ENCODE assay signal across 18 cellular contexts in genomic region chr20:36308318-36308710, GRCh38. TPM values are rescaled to one million over a fixed set of nuclear protein-coding genes. Genes with fewer than 3 reads are reported as not detected.
DNase-seq lines count a peak whose midpoint lies in the region; ATAC-seq and TF ChIP-seq lines count a peak whose summit lies in the region.
"Had no signal": no experiment of that assay in that cellular context is flagged by ENCODE, and none has a peak within 500 bp of the region (broad histone marks: within the 10 kb centered on the region; RNA-seq: fewer than 3 reads in every experiment).

No MANE protein-coding gene starts in this region.

- no peaks in the 10 kb centered on the region for H3K79me1 ChIP-seq in neuronal stem cell (ENCODE audit: low read depth, low read length)

- TF ChIP-seq POLR2A in gastroesophageal sphincter (IDR thresholded peaks at IDR 0.05): no peak

- H2AFZ ChIP-seq in neuronal stem cell (ENCODE audit: low read length): no peak overlapping the region

- H2BK12ac ChIP-seq in neuronal stem cell (ENCODE audit: low read length): no peak overlapping the region

- H2BK15ac ChIP-seq in neuronal stem cell (ENCODE audit: low read length): no peak overlapping the region

- H3K23ac ChIP-seq in neuronal stem cell (ENCODE audit: low read depth, low read length, poor library complexity): peak overlapping the region; percentile 26

- peak overlapping the region; percentile 64 for H2AK5ac ChIP-seq in neuronal stem cell (ENCODE audit: low read depth, low read length)

- peak overlapping the region; percentile 49 for H3K18ac ChIP-seq in neuronal stem cell (ENCODE audit: low read length)

- H3K27me3 ChIP-seq in right atrium auricular region (peaks cover 5 to 25% of the 10 kb centered on the region in 2 donors), dorsolateral prefrontal cortex (peaks cover 0 to 62% (median 16%) of the 10 kb centered on the region in 45 donors), neuronal stem cell (ENCODE audit: control insufficient read depth in 3 of 3, insufficient read depth in 3 of 3, low read depth in 1 of 3, low read length in 3 of 3) (peaks cover 7 to 95% (median 32%) of the 10 kb centered on the region in 3 experiments), gastroesophageal sphincter (peaks cover 99% of the 10 kb centered on the region)

- peaks cover 0 to 15% of the 10 kb centered on the region in 2 donors for H3K4me1 ChIP-seq in right atrium auricular region
- H3K4me1 ChIP-seq in neuronal stem cell (ENCODE audit: control insufficient read depth in 2 of 2, insufficient read depth in 1 of 2, low read depth in 1 of 2, low read length in 2 of 2): peaks cover 4 to 11% of the 10 kb centered on the region in 2 donors
- H3K4me1 ChIP-seq in gastroesophageal sphincter: peaks cover 0 to 17% (median 11%) of the 10 kb centered on the region in 3 donors
- H3K4me1 ChIP-seq: BLaER1, SJCRH30 had no signal

- H3K9me3 ChIP-seq in right atrium auricular region: no peaks in the 10 kb centered on the region
- H3K9me3 ChIP-seq in neuronal stem cell (replicated peaks in 1 of 2; ENCODE audit: control insufficient read depth in 2 of 2, insufficient read depth in 1 of 2, low read depth in 1 of 2, low read length in 2 of 2): no peaks in the 10 kb centered on the region
- no peaks in the 10 kb centered on the region for H3K9me3 ChIP-seq in gastroesophageal sphincter
- H3K9me3 ChIP-seq: BLaER1, SJCRH30 had no signal

- H3K4me3 ChIP-seq in right atrium auricular region: no peak overlapping the region
- peak overlapping the region in 53 of 59 donors; percentile 41 to 79 (median 68) for H3K4me3 ChIP-seq in dorsolateral prefrontal cortex
- H3K4me3 ChIP-seq in neuronal stem cell (ENCODE audit: low read length in 2 of 2): no peak overlapping the region
- H3K4me3 ChIP-seq in gastroesophageal sphincter: no peak overlapping the region
- H3K4me3 ChIP-seq: BLaER1, SJCRH30 had no signal

- no peaks in the 10 kb centered on the region for H3K36me3 ChIP-seq in right atrium auricular region
- no peaks in the 10 kb centered on the region for H3K36me3 ChIP-seq in neuronal stem cell (replicated peaks in 1 of 2; ENCODE audit: control insufficient read depth in 2 of 2, insufficient read depth in 2 of 2, low read length in 2 of 2)
- no peaks in the 10 kb centered on the region for H3K36me3 ChIP-seq in gastroesophageal sphincter
- H3K36me3 ChIP-seq: BLaER1, SJCRH30 had no signal

- TF ChIP-seq CTCF in right atrium auricular region (IDR thresholded peaks at IDR 0.05): no peak
- TF ChIP-seq CTCF in dorsolateral prefrontal cortex (IDR thresholded peaks at IDR 0.05 in 54 of 56, conservative IDR thresholded peaks at IDR 0.05 in 2 of 56; ENCODE audit: low read depth in 1 of 56, partially characterized antibody in 56 of 56): no peak
- TF ChIP-seq CTCF in gastroesophageal sphincter (IDR thresholded peaks at IDR 0.05): no peak

- H2BK5ac ChIP-seq in neuronal stem cell (ENCODE audit: low read length): no peak overlapping the region

- no peak for TF ChIP-seq EP300 in gastroesophageal sphincter (IDR thresholded peaks at IDR 0.05)

- no peak overlapping the region for H3K27ac ChIP-seq in right atrium auricular region
- H3K27ac ChIP-seq in dorsolateral prefrontal cortex: peak overlapping the region in 11 of 59 donors; percentile 12 to 89 (median 76)
- H3K27ac ChIP-seq in neuronal stem cell (replicated peaks; ENCODE audit: low read length): no peak overlapping the region
- H3K27ac ChIP-seq in gastroesophageal sphincter: no peak overlapping the region
- H3K27ac ChIP-seq: BLaER1, SJCRH30 had no signal

- no peak overlapping the region for H4K8ac ChIP-seq in neuronal stem cell (ENCODE audit: low read depth, low read length)

- H2BK120ac ChIP-seq in neuronal stem cell (ENCODE audit: low read depth, low read length): no peak overlapping the region

- intact Hi-C loops in left cardiac atrium (cut with DNase I): no loop called here
- intact Hi-C loops in dorsolateral prefrontal cortex (cut with DNase I): no loop called here
- intact Hi-C loops in Right ventricle myocardium superior (cut with DNase I): no loop called here

- H3K9ac ChIP-seq in neuronal stem cell (ENCODE audit: low read depth, low read length, poor library complexity): peak overlapping the region; percentile 12
- H3K9ac ChIP-seq: BLaER1 had no signal

- H3K4ac ChIP-seq in neuronal stem cell (ENCODE audit: low read length): no peak overlapping the region

- no peak overlapping the region for H3K14ac ChIP-seq in neuronal stem cell (ENCODE audit: low read length)

- H4K91ac ChIP-seq in neuronal stem cell (ENCODE audit: low read depth, low read length, poor library complexity): no peak overlapping the region

- DNase-seq in right atrium auricular region (ENCODE audit: low spot score) (peak; percentile 34), left cardiac atrium (no peak), dorsolateral prefrontal cortex (peak in 1 of 10 donors; percentile 43), neuronal stem cell (ENCODE audit: low spot score) (no peak), DMS79 (lab: John Stamatoyannopoulos, UW) (no peak), Right ventricle myocardium superior (no peak)
- DNase-seq: CD4-positive, alpha-beta memory T cell; DMS153; HFFc6; KG1; NCI-H1417; NCI-H187 treated with DMSO at 0.1 percent for 48 hours; NCI-H345; NCI-H524 treated with DMSO at 0.1 percent for 48 hours; SJCRH30 had no signal

- no CpG with 5 or more reads among the region's 10 CpGs for WGBS in neuronal stem cell (ENCODE audit: extremely low coverage in 2 of 2, insufficient read length in 2 of 2, insufficient replicate concordance in 1 of 2), 2 donors
- 83% methylated on average over 9 of the region's 10 CpGs; no CpG with 5 or more reads in 1 of the 2 donors for WGBS in gastroesophageal sphincter (ENCODE audit: low coverage in 1 of 2), 2 donors

- no peak overlapping the region for H3K4me2 ChIP-seq in neuronal stem cell (ENCODE audit: insufficient read depth, low read length, poor library complexity, severe bottlenecking)
- H3K4me2 ChIP-seq: BLaER1 had no signal

- ATAC-seq in left cardiac atrium (no peak), Right ventricle myocardium superior (ENCODE audit: poor library complexity) (no peak), gastroesophageal sphincter (no peak), GM21825 (IDR thresholded peaks at IDR 0.05; ENCODE audit: unreplicated experiment) (no peak)

RNA-seq across cellular contexts. Expression of gene DLGAP4, which starts 2.2 kb away (rescaled TPM):
- total RNA-seq in right atrium auricular region (10 to 100 TPM; 30.0 to 50.2 TPM), left cardiac atrium (10 to 100 TPM; 45.8 to 64.3 TPM), dorsolateral prefrontal cortex (100 to 1,000 TPM in 90 of 120 experiments, 10 to 100 TPM in 30; 47.2 to 148 (median 113) TPM), Right ventricle myocardium superior (40.9 TPM), gastroesophageal sphincter (10 to 100 TPM; 35.5 to 76.1 (median 42.2) TPM)
- 98.6 TPM for polyA plus RNA-seq in neuronal stem cell (2013, experiment 1 of 2)
- polyA plus RNA-seq in neuronal stem cell (2013, experiment 2 of 2): 99.8 TPM

Comparison
In these comparisons a context has a peak if more than half of its experiments do, and no peak if none do; other contexts are left out.
1. H3K4me3 ChIP-seq: peak in dorsolateral prefrontal cortex (53 of 59); none in right atrium auricular region (0 of 2), neuronal stem cell (0 of 2) and gastroesophageal sphincter (0 of 2).